10 cellular contexts compared by ENCODE assay signal in genomic region chr5:82018462-82018861, GRCh38.
A peak's percentile ranks its signal among the peaks of the same experiment; 100 is the strongest.
DNase-seq lines count a peak whose midpoint lies in the region; ATAC-seq lines count a peak whose summit lies in the region.
"Had no signal": no experiment of that assay in that cellular context is flagged by ENCODE, and none has a peak within 500 bp of the region (broad histone marks: within the 10 kb centered on the region; RNA-seq: fewer than 3 reads in every experiment).

No MANE protein-coding gene starts in this region.

- H3K27me3 ChIP-seq in adipocyte (replicated peaks; ENCODE audit: control insufficient read depth, insufficient read depth, low read length) (no peaks in the 10 kb centered on the region), HAP-1 (ENCODE audit: low read depth) (no peaks in the 10 kb centered on the region)
- H3K27me3 ChIP-seq: MG63 had no signal

- H3K4me1 ChIP-seq in adipocyte (ENCODE audit: control insufficient read depth, insufficient read depth, low read length) (peaks cover 8% of the 10 kb centered on the region), HAP-1 (peaks cover 6% of the 10 kb centered on the region)

- ATAC-seq in HG02884 (IDR thresholded peaks at IDR 0.05; ENCODE audit: unreplicated experiment) = no peak

- H3K4me3 ChIP-seq in adipocyte (ENCODE audit: low read length) (no peak overlapping the region), HAP-1 (no peak overlapping the region)
- H3K4me3 ChIP-seq: MG63 had no signal

- in situ Hi-C loops in HAP-1 (cut with MboI; ENCODE audit: low sequenced_read_pairs) = no loop called here

- no peaks in the 10 kb centered on the region for H3K36me3 ChIP-seq in adipocyte (ENCODE audit: control insufficient read depth, insufficient read depth, low read length, severe bottlenecking)
- no peaks in the 10 kb centered on the region for H3K36me3 ChIP-seq in HAP-1 (replicated peaks)
- H3K36me3 ChIP-seq: MG63 had no signal

- peak; percentile 2 for DNase-seq in EH (ENCODE audit: low read depth)
- DNase-seq in NCI-H2171 (lab: John Stamatoyannopoulos, UW) = peak; percentile 16
- peak; percentile 15 for DNase-seq in adipocyte (ENCODE audit: low read depth)
- peak; percentile 46 for DNase-seq in medulla oblongata (ENCODE audit: extremely low spot score)
- DNase-seq in GM19240 (ENCODE audit: insufficient read length, low spot score) = no peak
- DNase-seq in HAP-1 (ENCODE audit: low spot score in 2 of 2) = no peak
- no peak for DNase-seq in AG08395 (ENCODE audit: low spot score)
- DNase-seq: effector CD4-positive, alpha-beta T cell; MG63 had no signal

- H3K9me3 ChIP-seq in adipocyte (ENCODE audit: control insufficient read depth, low read length) = peaks cover 5% of the 10 kb centered on the region
- no peaks in the 10 kb centered on the region for H3K9me3 ChIP-seq in HAP-1

- H3K9ac ChIP-seq in adipocyte (ENCODE audit: low read length) = no peak overlapping the region

Comparison
In these comparisons a context has a peak if more than half of its experiments do, and no peak if none do; other contexts are left out.
1. DNase-seq: peak in EH (single experiment), NCI-H2171 (single experiment), adipocyte (single experiment) and medulla oblongata (single experiment); none in GM19240 (single experiment), HAP-1 (0 of 2) and AG08395 (single experiment).